Comparison of ENCODE assay signal across 1 cellular context in genomic region chr5:142982821-142983200, GRCh38.
TF ChIP-seq lines count a peak whose summit lies in the region.

No MANE protein-coding gene starts in this region.

TF ChIP-seq in K562, 482 proteins besides CTCF, POLR2A, EP300 and RAD21 (continued from another document):
- TF ChIP-seq RERE (CRISPR knock-in tag; IDR thresholded peaks at IDR 0.05; ENCODE audit: borderline replicate concordance) = no peak
- no peak for TF ChIP-seq MEF2A (IDR thresholded peaks at IDR 0.05; ENCODE audit: control insufficient read depth, low read depth, low read length)
- TF ChIP-seq ARID3B (CRISPR knock-in tag; IDR thresholded peaks at IDR 0.05; ENCODE audit: borderline replicate concordance) = no peak
- no peak for TF ChIP-seq ARID2 (IDR thresholded peaks at IDR 0.05)
- no peak for TF ChIP-seq AFF1 (IDR thresholded peaks at IDR 0.05; ENCODE audit: low read depth in 1 of 2, partially characterized antibody in 2 of 2)
- TF ChIP-seq MYNN (IDR thresholded peaks at IDR 0.05) = no peak
- no peak for TF ChIP-seq MYNN (CRISPR knock-in tag; IDR thresholded peaks at IDR 0.05)
- TF ChIP-seq MNT (conservative IDR thresholded peaks at IDR 0.05) = no peak
- no peak for TF ChIP-seq KHSRP (IDR thresholded peaks at IDR 0.05)
- no peak for TF ChIP-seq CHD4 (IDR thresholded peaks at IDR 0.05; ENCODE audit: insufficient read depth, insufficient replicate concordance, low read depth, low read length, poor library complexity, severe bottlenecking)
- TF ChIP-seq CBFA2T2 (conservative IDR thresholded peaks at IDR 0.05) = no peak
- no peak for TF ChIP-seq KAT2B (IDR thresholded peaks at IDR 0.05; ENCODE audit: low read depth, low read length)
- TF ChIP-seq ZBTB7A (IDR thresholded peaks at IDR 0.05; ENCODE audit: borderline replicate concordance, control insufficient read depth, low read depth, low read length) = no peak
- no peak for TF ChIP-seq TAL1 (IDR thresholded peaks at IDR 0.05)
TF ChIP-seq in K562: peak in this region for 0.
